8 cellular contexts compared by ENCODE assay signal in the genomic region with DNA sequence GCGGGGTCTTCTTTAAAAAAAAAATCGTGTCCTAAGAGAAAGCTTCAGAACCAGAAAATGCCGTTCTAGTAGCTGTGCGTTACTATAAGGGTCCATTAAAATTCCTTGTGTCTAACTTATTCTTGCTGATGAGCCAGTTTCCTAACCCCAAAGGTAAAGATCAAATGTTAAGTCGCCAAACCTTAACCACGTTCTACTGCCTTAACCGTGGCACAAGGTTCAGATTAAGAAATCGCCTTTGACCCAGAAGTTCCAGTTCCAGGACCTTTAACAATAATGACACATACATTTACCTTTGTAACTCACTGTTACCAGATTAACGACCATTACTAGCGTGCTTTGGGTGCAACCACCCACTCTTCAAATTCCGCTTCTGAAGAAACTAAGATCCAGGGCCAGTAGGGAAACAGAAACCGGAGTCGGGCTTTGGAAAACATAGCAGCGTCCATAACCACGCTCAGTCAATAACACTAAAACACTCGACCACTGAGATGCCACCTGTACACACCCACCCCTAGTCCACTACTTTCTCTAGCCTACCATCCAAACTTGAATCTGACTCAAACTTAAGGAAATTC. TPM values are rescaled to one million over a fixed set of nuclear protein-coding genes. Genes with fewer than 3 reads are reported as not detected.
A peak's percentile ranks its signal among the peaks of the same experiment; 100 is the strongest.
DNase-seq lines count a peak whose midpoint lies in the region; TF ChIP-seq lines count a peak whose summit lies in the region.

No MANE protein-coding gene starts in this region.

- no peaks in the 10 kb centered on the region for H3K9me3 Mint-ChIP-seq in activated T-cell treated with anti-CD3 and anti-CD28 coated beads, Interleukin-2, amount 50 U/mL, for 24 hours
- no peaks in the 10 kb centered on the region for H3K9me3 Mint-ChIP-seq in HFFc6

- H3K4me3 Mint-ChIP-seq in activated T-cell treated with anti-CD3 and anti-CD28 coated beads, Interleukin-2, amount 50 U/mL, for 24 hours: peak overlapping the region; percentile 100
- H3K4me3 Mint-ChIP-seq in HFFc6: peak overlapping the region; percentile 96

- peak overlapping the region; percentile 89 for H3K27ac ChIP-seq in brain microvascular endothelial cell
- H3K27ac ChIP-seq in layer of hippocampus (ENCODE audit: low read depth, low read length): peak overlapping the region; percentile 49
- H3K27ac ChIP-seq in temporal lobe (ENCODE audit: low read depth, low read length): peak overlapping the region; percentile 53

- TF ChIP-seq CTCF in HFFc6 (IDR thresholded peaks at IDR 0.05): no peak
- TF ChIP-seq CTCF in NB4 (IDR thresholded peaks at IDR 0.05; ENCODE audit: low read depth, low read length): no peak
- no peak for TF ChIP-seq CTCF in brain microvascular endothelial cell (IDR thresholded peaks at IDR 0.05; ENCODE audit: low read depth, low read length, missing control alignments)

- H3K27me3 ChIP-seq in brain microvascular endothelial cell (replicated peaks): no peaks in the 10 kb centered on the region
- H3K27me3 ChIP-seq in layer of hippocampus (ENCODE audit: control insufficient read depth, insufficient read depth, low read length): no peaks in the 10 kb centered on the region

- no peaks in the 10 kb centered on the region for H3K36me3 ChIP-seq in brain microvascular endothelial cell (replicated peaks)

- peak overlapping the region; percentile 85 for H3K4me3 ChIP-seq in NB4 (ENCODE audit: low read depth, low read length)
- peak overlapping the region; percentile 92 for H3K4me3 ChIP-seq in brain microvascular endothelial cell (ENCODE audit: low read depth, low read length)

- peaks cover 45% of the 10 kb centered on the region for H3K4me1 Mint-ChIP-seq in activated T-cell treated with anti-CD3 and anti-CD28 coated beads, Interleukin-2, amount 50 U/mL, for 24 hours (ENCODE audit: low read depth)
- H3K4me1 Mint-ChIP-seq in HFFc6 (ENCODE audit: low read depth): peaks cover 52% of the 10 kb centered on the region

- DNase-seq in activated T-cell treated with anti-CD3 and anti-CD28 coated beads, Interleukin-2, amount 50 U/mL, for 24 hours: no peak
- DNase-seq in activated T-cell treated with anti-CD3 and anti-CD28 coated beads for 4 hours (no peak), HFFc6 (peak; percentile 5), NB4 (ENCODE audit: low read depth) (no peak), brain microvascular endothelial cell (no peak), activated gamma-delta T cell treated with Interleukin-2 at 50 U/mL for 16 hours (no peak)

- peak overlapping the region; percentile 99 for H3K27ac Mint-ChIP-seq in activated T-cell treated with anti-CD3 and anti-CD28 coated beads, Interleukin-2, amount 50 U/mL, for 24 hours
- peak overlapping the region; percentile 98 for H3K27ac Mint-ChIP-seq in HFFc6

- in situ Hi-C loops in brain microvascular endothelial cell (cut with HindIII; ENCODE audit: low pct_ligation_motif_present, low sequenced_read_pairs): no loop called here

- no peak for TF ChIP-seq POLR2A in NB4 (IDR thresholded peaks at IDR 0.05; ENCODE audit: extremely low read depth, insufficient read length)

- peaks cover 23% of the 10 kb centered on the region for H3K27me3 Mint-ChIP-seq in activated T-cell treated with anti-CD3 and anti-CD28 coated beads, Interleukin-2, amount 50 U/mL, for 24 hours
- no peaks in the 10 kb centered on the region; the same call in 1 of the 2 replicates for H3K27me3 Mint-ChIP-seq in HFFc6 (ENCODE audit: insufficient read depth)

- H3K36me3 Mint-ChIP-seq in activated T-cell treated with anti-CD3 and anti-CD28 coated beads, Interleukin-2, amount 50 U/mL, for 24 hours (ENCODE audit: low read depth): peaks cover 20% of the 10 kb centered on the region
- H3K36me3 Mint-ChIP-seq in HFFc6 (ENCODE audit: low read depth): peaks cover 9% of the 10 kb centered on the region

RNA-seq across cellular contexts. Expression of gene BET1, which starts 0.6 kb away (rescaled TPM):
- 10 to 100 TPM; 26.4 to 36.5 (median 30.5) TPM for total RNA-seq in HFFc6 (2021; fragmentation: NEBNext Ultra II Directional; extraction: Animal tissue kit (Norgen Biotek cat#: 25700))
- 16.5 TPM for total RNA-seq in temporal lobe
